In genomic region chr2:38723173-38723572, GRCh38 we compare ENCODE assay signal across 10 cellular contexts. TPM values are rescaled to one million over a fixed set of nuclear protein-coding genes. Genes with fewer than 3 reads are reported as not detected.
DNase-seq lines count a peak whose midpoint lies in the region; ATAC-seq and TF ChIP-seq lines count a peak whose summit lies in the region.
"Had no signal": no experiment of that assay in that cellular context is flagged by ENCODE, and none has a peak within 500 bp of the region (broad histone marks: within the 10 kb centered on the region; RNA-seq: fewer than 3 reads in every experiment).

No MANE protein-coding gene starts in this region.

- no peak overlapping the region for H3K27ac Mint-ChIP-seq in Calu3 (ENCODE audit: unreplicated experiment)

- no peaks in the 10 kb centered on the region for H3K9me3 Mint-ChIP-seq in Calu3 (ENCODE audit: low read depth, unreplicated experiment)

- H3K4me3 Mint-ChIP-seq in Calu3 (ENCODE audit: low read depth, unreplicated experiment): no peak overlapping the region

- ATAC-seq in GM18519 (IDR thresholded peaks at IDR 0.05; ENCODE audit: low FRiP score, unreplicated experiment): peak; percentile 48
- ATAC-seq in GM21381 (IDR thresholded peaks at IDR 0.05; ENCODE audit: unreplicated experiment): peak; percentile 55
- peak; percentile 67 for ATAC-seq in HG03432 (IDR thresholded peaks at IDR 0.05; ENCODE audit: unreplicated experiment)
- ATAC-seq in left ventricle myocardium superior: peak; percentile 61
- ATAC-seq in HG02970 (IDR thresholded peaks at IDR 0.05; ENCODE audit: low FRiP score, unreplicated experiment): no peak

- CTCF ChIA-PET in Calu3 (lab: Charles Lee): no interaction called here

- H3K27me3 Mint-ChIP-seq in Calu3 (ENCODE audit: unreplicated experiment): no peaks in the 10 kb centered on the region

- intact Hi-C loops in left ventricle myocardium superior (cut with micrococcal nuclease) (loop anchor here (10.0 kb wide), 1 partner anchor 118 kb away; the partner anchor contains the start of gene HNRNPLL), posterior vena cava (cut with DNase I) (no loop called here), Calu3 (cut with micrococcal nuclease; ENCODE audit: unreplicated experiment) (no loop called here)

- no peak for TF ChIP-seq CTCF in Calu3 (IDR thresholded peaks at IDR 0.05; ENCODE audit: unreplicated experiment)

- no TSS peak for BruUV-seq in Calu3 (replicated peaks; lab: Mats Ljungman, UMichigan)

- peak; percentile 38 for DNase-seq in left ventricle myocardium superior
- DNase-seq in dedifferentiated amniotic fluid mesenchymal stem cell (ENCODE audit: extremely low spot score): no peak
- no peak for DNase-seq in posterior vena cava (ENCODE audit: low spot score)
- DNase-seq in Calu3: no peak
- DNase-seq: NCI-H774, trophoblast cell had no signal

- peaks cover 18% of the 10 kb centered on the region for H3K4me1 Mint-ChIP-seq in Calu3 (ENCODE audit: low read depth, unreplicated experiment)

- H3K36me3 Mint-ChIP-seq in Calu3 (ENCODE audit: insufficient read depth, unreplicated experiment): no peaks in the 10 kb centered on the region

RNA-seq across cellular contexts. Expression of gene SRSF7, which starts 28.0 kb away (rescaled TPM):
- total RNA-seq in left ventricle myocardium superior (54.5 TPM), posterior vena cava (100 to 1,000 TPM in 1 of 2 donors, 10 to 100 TPM in 1; 95.3 to 103 TPM), Calu3 (2022) (184 and 203 TPM in 2 replicates)

RNA-seq across cellular contexts. Expression of gene GEMIN6, which starts 54.8 kb away (rescaled TPM):
- total RNA-seq in left ventricle myocardium superior (7.8 TPM), posterior vena cava (1 to 10 TPM; 9.0 to 9.3 TPM), Calu3 (2022) (24.4 TPM in 2 replicates)

RNA-seq across cellular contexts. Expression of gene GALM, which starts 57.3 kb away (rescaled TPM):
- total RNA-seq in left ventricle myocardium superior: 16.9 TPM
- total RNA-seq in posterior vena cava: 10 to 100 TPM; 10.8 to 18.3 TPM
- 9.1 and 11.3 TPM in 2 replicates for total RNA-seq in Calu3 (2022)
